ENCODE assay signal across 8 cellular contexts in the genomic region with DNA sequence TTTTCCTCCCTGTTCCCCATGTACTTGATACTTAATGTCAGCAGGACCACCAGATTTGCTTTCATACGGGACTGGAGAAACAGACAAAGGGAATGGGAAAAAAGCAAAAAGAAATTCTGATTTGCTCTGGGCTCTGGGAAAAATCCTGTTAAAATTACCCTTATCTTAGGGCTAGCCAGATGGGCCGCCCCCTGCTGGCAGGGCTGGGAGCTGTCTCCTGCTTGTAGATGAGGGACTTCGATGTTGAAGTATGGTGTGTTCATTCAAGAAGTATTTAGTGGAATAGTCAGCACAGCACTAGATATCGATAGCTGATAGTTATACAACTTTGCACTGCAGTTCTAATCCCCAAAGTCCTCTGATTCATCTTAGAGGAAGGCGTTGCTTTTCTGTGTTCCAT. TPM values are rescaled to one million over a fixed set of nuclear protein-coding genes. Genes with fewer than 3 reads are reported as not detected.
DNase-seq lines count a peak whose midpoint lies in the region; ATAC-seq and TF ChIP-seq lines count a peak whose summit lies in the region.

No MANE protein-coding gene starts in this region.

- no TSS peak for BruUV-seq in Caco-2 (replicated peaks; lab: Mats Ljungman, UMichigan)

- H3K9ac ChIP-seq in endodermal cell (ENCODE audit: extremely low read depth, low read length, poor library complexity, severe bottlenecking), result no peak overlapping the region
- H3K9ac ChIP-seq in neural cell (ENCODE audit: low read length), result no peak overlapping the region

- H3K27ac ChIP-seq in endodermal cell (ENCODE audit: low read depth, low read length) (no peak overlapping the region), neural cell (ENCODE audit: low read length) (no peak overlapping the region), upper lobe of right lung (no peak overlapping the region)

- no peaks in the 10 kb centered on the region for H3K9me2 ChIP-seq in neural cell (ENCODE audit: insufficient read depth, low read length)

- H3K27me3 ChIP-seq in Caco-2 (replicated peaks; ENCODE audit: control insufficient read depth, insufficient read depth, low read length) (no peaks in the 10 kb centered on the region), endodermal cell (ENCODE audit: control insufficient read depth, insufficient read depth, low read length, poor library complexity, severe bottlenecking) (no peaks in the 10 kb centered on the region), neural cell (ENCODE audit: insufficient read depth, low read depth, low read length) (no peaks in the 10 kb centered on the region), upper lobe of right lung (no peaks in the 10 kb centered on the region)

- ATAC-seq in upper lobe of right lung (peak; percentile 61), HG02610 (IDR thresholded peaks at IDR 0.05; ENCODE audit: unreplicated experiment) (no peak)

- no peak overlapping the region for H2AFZ ChIP-seq in neural cell (ENCODE audit: low read depth, low read length)

- POLR2A ChIA-PET in Caco-2 (lab: Charles Lee), result no interaction called here

- H4K20me1 ChIP-seq in neural cell (ENCODE audit: insufficient read depth), result no peaks in the 10 kb centered on the region

- WGBS in endodermal cell (ENCODE audit: insufficient coverage in 1 of 2, insufficient read length in 1 of 2), 2 experiments, result 85 to 90% methylated on average over 2 to 5 of the region's 5 CpGs

- TF ChIP-seq CTCF in Caco-2 (IDR thresholded peaks at IDR 0.05; ENCODE audit: insufficient read depth in 1 of 2, low read depth in 1 of 2, low read length in 1 of 2, severe bottlenecking in 1 of 2, unreplicated experiment in 1 of 2) (peak; percentile 43 to 70), endodermal cell (conservative IDR thresholded peaks at IDR 0.05) (peak; percentile 80), neural cell (IDR thresholded peaks at IDR 0.05; ENCODE audit: poor library complexity, severe bottlenecking) (peak; percentile 51), upper lobe of right lung (IDR thresholded peaks at IDR 0.05) (peak; percentile 72)

- TF ChIP-seq EP300 in neural cell (conservative IDR thresholded peaks at IDR 0.05; ENCODE audit: poor library complexity, severe bottlenecking), result no peak

- H3K4me3 ChIP-seq in Caco-2 (ENCODE audit: low read depth, low read length) (no peak overlapping the region), endodermal cell (ENCODE audit: low read length) (no peak overlapping the region), neural cell (ENCODE audit: low read length) (no peak overlapping the region), upper lobe of right lung (no peak overlapping the region)

- intact Hi-C loops in Caco-2 (cut with micrococcal nuclease; ENCODE audit: unreplicated experiment), result loop anchor here (2.0 to 5.0 kb wide), 2 partner anchors 103 to 421 kb away; no protein-coding TSS in a partner anchor
- intact Hi-C loops in upper lobe of right lung (cut with DNase I), result loop anchor here (10.0 kb wide), 1 partner anchor 103 kb away; no protein-coding TSS in a partner anchor

- no peak for TF ChIP-seq RAD21 in neural cell (conservative IDR thresholded peaks at IDR 0.05)

- H3K27me3 Mint-ChIP-seq in Caco-2 (ENCODE audit: insufficient read depth, unreplicated experiment) (no peaks in the 10 kb centered on the region), endodermal cell (ENCODE audit: insufficient read depth) (no peaks in the 10 kb centered on the region)

- no peaks in the 10 kb centered on the region for H3F3A ChIP-seq in neural cell (ENCODE audit: insufficient read depth, low read length, poor library complexity, severe bottlenecking)

- H3K36me3 ChIP-seq in Caco-2 (ENCODE audit: control insufficient read depth, insufficient read depth, low read length) (0 out of 2 replicates have a peak, but pooled peaks cover 2% of the 10 kb centered on the region), endodermal cell (ENCODE audit: control insufficient read depth, insufficient read depth, low read length) (peaks cover 22% of the 10 kb centered on the region), neural cell (ENCODE audit: insufficient read depth, low read length) (no peaks in the 10 kb centered on the region), upper lobe of right lung (peaks cover 14% of the 10 kb centered on the region)

- no peaks in the 10 kb centered on the region for H3K4me1 ChIP-seq in Caco-2
- H3K4me1 ChIP-seq in endodermal cell (ENCODE audit: control insufficient read depth, insufficient read depth, low read length), result no peaks in the 10 kb centered on the region
- H3K4me1 ChIP-seq in upper lobe of right lung, result no peaks in the 10 kb centered on the region

- H3K4me1 Mint-ChIP-seq in Caco-2 (ENCODE audit: low read depth, unreplicated experiment), result no peaks in the 10 kb centered on the region
- H3K4me1 Mint-ChIP-seq in endodermal cell, result peaks cover 4% of the 10 kb centered on the region

- H3K27ac Mint-ChIP-seq in Caco-2 (ENCODE audit: unreplicated experiment), result no peak overlapping the region
- no peak overlapping the region for H3K27ac Mint-ChIP-seq in endodermal cell

- no peaks in the 10 kb centered on the region for H3K79me2 ChIP-seq in neural cell (replicated peaks; ENCODE audit: insufficient read depth, low read length)

- in situ Hi-C loops in KBM-7 (cut with MboI; ENCODE audit: low pct_unique_long_range_greater_than_20kb, low sequenced_read_pairs), result no loop called here

- no peaks in the 10 kb centered on the region for H3K9me3 ChIP-seq in Caco-2
- H3K9me3 ChIP-seq in endodermal cell (ENCODE audit: control insufficient read depth, low read length), result no peaks in the 10 kb centered on the region
- H3K9me3 ChIP-seq in neural cell (ENCODE audit: low read length), result no peaks in the 10 kb centered on the region
- H3K9me3 ChIP-seq in upper lobe of right lung, result no peaks in the 10 kb centered on the region

- no peak overlapping the region for H3K4me2 ChIP-seq in neural cell (ENCODE audit: low read length)

- H3K4me3 Mint-ChIP-seq in Caco-2 (ENCODE audit: unreplicated experiment) (no peak overlapping the region), endodermal cell (no peak overlapping the region)

- CTCF ChIA-PET in Caco-2 (lab: Charles Lee), result interaction anchor here (1.7 kb wide), 1 partner anchor 103 kb away, joined by 13 read pairs; no protein-coding TSS in a partner anchor

- H3K36me3 Mint-ChIP-seq in Caco-2 (ENCODE audit: insufficient read depth, unreplicated experiment) (peaks cover 36% of the 10 kb centered on the region), endodermal cell (ENCODE audit: low read depth) (peaks cover 48% of the 10 kb centered on the region)

- H3K9me3 Mint-ChIP-seq in Caco-2 (ENCODE audit: unreplicated experiment) (no peaks in the 10 kb centered on the region), endodermal cell (peaks cover 49% of the 10 kb centered on the region)

- DNase-seq in Caco-2 (peak in 1 of 2 experiments; percentile 56), KBM-7 (peak; percentile 55), endodermal cell (peak; percentile 71), upper lobe of right lung (peak; percentile 76), DMS79 (lab: John Stamatoyannopoulos, UW) (no peak)
- DNase-seq in activated CD4-positive, alpha-beta T cell treated with anti-CD3 and anti-CD28 coated beads, Interleukin-2, amount 50 U/mL, for 24 hours (ENCODE audit: low read depth in 1 of 2, low spot score in 1 of 2), result peak; percentile 3 to 6

TF ChIP-seq in neural cell, 6 proteins besides CTCF, POLR2A, EP300 and RAD21:
- no peak for TF ChIP-seq EZH2 (IDR thresholded peaks at IDR 0.05; ENCODE audit: borderline replicate concordance, insufficient read depth, low read length, poor library complexity, severe bottlenecking)
- peak; percentile 53 for TF ChIP-seq SMC3 (conservative IDR thresholded peaks at IDR 0.05; ENCODE audit: poor library complexity)
- no peak for TF ChIP-seq POLR2AphosphoS5 (IDR thresholded peaks at IDR 0.05)

RNA-seq across cellular contexts. Expression of a gene that starts 45.8 kb away (rescaled TPM):
- total RNA-seq in Caco-2 (2022) (19.8 and 21.1 TPM in 2 replicates), endodermal cell (10 to 100 TPM; 24.5 to 29.9 TPM), upper lobe of right lung (15.0 TPM)
- 22.2 TPM for polyA plus RNA-seq in endodermal cell (2013, experiment 1 of 2)
- polyA plus RNA-seq in endodermal cell (2013, experiment 2 of 2), result 20.2 TPM
- polyA plus RNA-seq in neural cell, result 1.0 and 1.1 TPM in 2 replicates
- 3.7 and 5.1 TPM in 2 replicates for polyA minus RNA-seq in neural cell
